8 cellular contexts compared by ENCODE assay signal in the genomic region with DNA sequence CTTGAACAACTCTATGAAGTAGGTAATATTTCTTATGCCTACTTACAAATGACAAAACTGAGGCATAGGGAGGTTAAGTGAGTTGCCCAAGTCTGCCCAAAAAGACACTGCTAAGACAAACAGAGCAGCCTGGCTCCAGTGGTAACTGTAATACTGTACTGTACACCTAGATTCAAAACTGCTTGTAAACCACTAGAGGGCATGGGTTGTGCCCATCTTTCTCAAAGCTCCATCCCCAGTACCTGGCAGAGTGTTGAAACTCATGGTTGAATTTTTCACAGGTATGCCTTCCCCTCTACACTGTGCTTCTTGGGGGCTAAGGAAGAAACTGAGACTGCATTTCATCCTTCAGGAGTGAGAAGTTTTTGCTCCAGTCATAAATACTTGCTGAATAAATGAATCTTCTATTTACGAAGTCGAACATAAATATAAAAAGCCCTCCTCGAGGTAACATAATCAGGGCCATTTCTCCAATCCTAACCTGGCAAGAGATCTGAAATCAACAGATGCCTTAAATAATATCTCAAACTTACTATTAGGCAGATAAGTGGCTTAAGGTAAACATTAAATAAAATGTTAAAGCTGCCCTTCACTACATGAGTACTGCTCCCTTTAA. TPM values are rescaled to one million over a fixed set of nuclear protein-coding genes. Genes with fewer than 3 reads are reported as not detected.
DNase-seq lines count a peak whose midpoint lies in the region; ATAC-seq, FAIRE-seq and TF ChIP-seq lines count a peak whose summit lies in the region.

No MANE protein-coding gene starts in this region.

- BruUV-seq in HepG2 (replicated peaks; lab: Mats Ljungman, UMichigan) = no TSS peak

- peak; percentile 78 for FAIRE-seq in HepG2 (lab: Jason Lieb, UNC)

- intact Hi-C loops in HepG2 (cut with micrococcal nuclease; ENCODE audit: unreplicated experiment) = loop anchor here (1.0 to 5.0 kb wide), 4 partner anchors 35 to 300 kb away; partner anchors contain the start of gene VAPA

- no peak for TF ChIP-seq EP300 in HepG2 (IDR thresholded peaks at IDR 0.05; ENCODE audit: low read depth in 2 of 2, low read length in 2 of 2)
- no peak for TF ChIP-seq EP300 in HepG2 (CRISPR knock-in tag; IDR thresholded peaks at IDR 0.05; ENCODE audit: borderline replicate concordance)

- no peak for TF ChIP-seq POLR2A in HepG2 (IDR thresholded peaks at IDR 0.05; ENCODE audit: insufficient read depth in 1 of 2, low read depth in 2 of 2, low read length in 2 of 2)

- H3K9me3 Mint-ChIP-seq in T-helper 2 cell treated with Interferon-gamma antibody and Interleukin-4, amounts not matched to agents 5 μg/mL and 100 μg/mL, for 36 hours = no peaks in the 10 kb centered on the region

- WGBS in HepG2 (ENCODE audit: low lambda C conversion rate) = 74% methylated on average over 3 of the region's 3 CpGs

- peak; percentile 33; the same call in 1 of the 2 replicates for TF ChIP-seq RAD21 in HepG2 (CRISPR knock-in tag; IDR thresholded peaks at IDR 0.05)

- no peak overlapping the region for H2AFZ ChIP-seq in HepG2 (ENCODE audit: low read length)

- peaks cover 62% of the 10 kb centered on the region for H3K79me2 ChIP-seq in HepG2 (ENCODE audit: insufficient read depth, low read length)

- H3K9ac ChIP-seq in HepG2 (ENCODE audit: insufficient read depth, low read depth, low read length) = peak overlapping the region; percentile 87; the same call in 1 of the 2 replicates

- peak overlapping the region; percentile 67 for H3K4me2 ChIP-seq in HepG2 (ENCODE audit: low read depth, low read length)

- DNase-seq in Daoy (ENCODE audit: low read depth) = peak; percentile 28
- DNase-seq in NCI-H146 treated with DMSO at 0.1 percent for 48 hours (lab: John Stamatoyannopoulos, UW; ENCODE audit: unreplicated experiment) = peak; percentile 52
- no peak for DNase-seq in T-helper 2 cell treated with Interferon-gamma antibody and Interleukin-4, amounts not matched to agents 5 μg/mL and 100 μg/mL, for 36 hours (ENCODE audit: low spot score)
- peak; percentile 70 for DNase-seq in choroid plexus epithelial cell (ENCODE audit: low read depth)
- DNase-seq in HepG2 (ENCODE audit: low spot score) = peak; percentile 66
- DNase-seq in stimulated activated naive CD8-positive, alpha-beta T cell treated with anti-CD3 and anti-CD28 coated beads, Interleukin-15, Interleukin-2, amounts not matched to agents 100 U/mL and 50 U/mL, for 24 hours = peak; percentile 12
- DNase-seq in COLO829 (ENCODE audit: low spot score) = no peak

- no peaks in the 10 kb centered on the region for H3K9me3 ChIP-seq in HEK293 (ENCODE audit: control insufficient read depth, insufficient read depth, low read depth, low read length)
- no peaks in the 10 kb centered on the region for H3K9me3 ChIP-seq in HepG2 (ENCODE audit: low read length)

- in situ Hi-C loops in HepG2 (cut with HindIII; ENCODE audit: extremely low pct_ligation_motif_present, low pct_unique_long_range_greater_than_20kb) = loop anchor here (10.0 kb wide), 1 partner anchor 62 kb away; no protein-coding TSS in a partner anchor

- peak; percentile 69 for ATAC-seq in HepG2
- ATAC-seq in stimulated activated naive CD8-positive, alpha-beta T cell treated with anti-CD3 and anti-CD28 coated beads, Interleukin-15, Interleukin-2, amounts not matched to agents 100 U/mL and 50 U/mL, for 24 hours = peak; percentile 60

- H3K4me1 Mint-ChIP-seq in T-helper 2 cell treated with Interferon-gamma antibody and Interleukin-4, amounts not matched to agents 5 μg/mL and 100 μg/mL, for 36 hours (ENCODE audit: low read depth) = peaks cover 49% of the 10 kb centered on the region

- H3K36me3 ChIP-seq in HEK293 (ENCODE audit: control insufficient read depth in 2 of 2, insufficient read depth in 1 of 2, low read length in 2 of 2) (peaks cover 4 to 15% of the 10 kb centered on the region in 2 experiments), HepG2 (replicated peaks in 1 of 2; ENCODE audit: control insufficient read depth in 1 of 2, insufficient read depth in 2 of 2, low read length in 2 of 2) (peaks cover 2 to 8% of the 10 kb centered on the region in 2 experiments; a peak in 3 of 5 replicates)

- peaks cover 13% of the 10 kb centered on the region for H3K36me3 Mint-ChIP-seq in T-helper 2 cell treated with Interferon-gamma antibody and Interleukin-4, amounts not matched to agents 5 μg/mL and 100 μg/mL, for 36 hours (ENCODE audit: low read depth)

- H3K27ac ChIP-seq in HEK293 (ENCODE audit: extremely low read depth, low read depth, low read length) (no peak overlapping the region), HepG2 (ENCODE audit: extremely low read length, insufficient read depth, low read length) (no peak overlapping the region)

- peaks cover 5% of the 10 kb centered on the region; the same call in 1 of the 2 replicates for H4K20me1 ChIP-seq in HepG2 (ENCODE audit: insufficient read depth, low read length)

- H3K4me1 ChIP-seq in HEK293 (ENCODE audit: control insufficient read depth, insufficient read depth, low read length) = peaks cover 12% of the 10 kb centered on the region
- H3K4me1 ChIP-seq in HepG2 (ENCODE audit: insufficient read depth, low read length) = peaks cover 80% of the 10 kb centered on the region

- H3K27me3 Mint-ChIP-seq in T-helper 2 cell treated with Interferon-gamma antibody and Interleukin-4, amounts not matched to agents 5 μg/mL and 100 μg/mL, for 36 hours (ENCODE audit: low read depth) = peaks cover 24% of the 10 kb centered on the region

- TF ChIP-seq CTCF in HEK293 (tag by site-specific recombination; IDR thresholded peaks at IDR 0.05) = peak; percentile 60; the same call in 1 of the 2 replicates
- peak; percentile 81 for TF ChIP-seq CTCF in choroid plexus epithelial cell (conservative IDR thresholded peaks at IDR 0.05; ENCODE audit: low read depth, low read length)
- peak; percentile 78 for TF ChIP-seq CTCF in HepG2 (CRISPR knock-in tag; IDR thresholded peaks at IDR 0.05)

- H3K27me3 ChIP-seq in HepG2 (ENCODE audit: control insufficient read depth in 1 of 2, insufficient read depth in 2 of 2, low read length in 2 of 2) = no peaks in the 10 kb centered on the region

- H3K4me3 ChIP-seq in HEK293 (ENCODE audit: low read depth, low read length) = peak overlapping the region; percentile 72
- peak overlapping the region; percentile 82 for H3K4me3 ChIP-seq in choroid plexus epithelial cell (ENCODE audit: low read depth, low read length)
- peak overlapping the region; percentile 93 to 99 (median 94); a peak in 5 of 6 replicates for H3K4me3 ChIP-seq in HepG2 (replicated peaks in 1 of 3; ENCODE audit: insufficient read depth in 1 of 3, low read depth in 2 of 3, low read length in 3 of 3)

- POLR2A ChIA-PET in HEK293 (lab: Yijun Ruan, JAX) (interaction anchor here (0.6 to 1.0 kb wide), 2 partner anchors 37 to 201 kb away, joined by 3 read pairs; no protein-coding TSS in a partner anchor), HepG2 (lab: Yijun Ruan, JAX) (interaction anchor here (0.9 to 1.3 kb wide), 4 partner anchors 12 to 301 kb away, joined by 3 to 4 read pairs (median 3); partner anchors contain the start of gene VAPA)

- CTCF ChIA-PET in HEK293 (lab: Yijun Ruan, JAX) (interaction anchor here (0.6 to 1.7 kb wide), 19 partner anchors 9 to 348 kb away, joined by 3 to 11 read pairs (median 4); no protein-coding TSS in a partner anchor), HepG2 (lab: Yijun Ruan, JAX; ENCODE audit: low intra/inter-chr PET ratio, low total read pairs) (interaction anchor here (1.1 kb wide), 1 partner anchor 37 kb away, joined by 3 read pairs; no protein-coding TSS in a partner anchor)

- H3K4me3 Mint-ChIP-seq in T-helper 2 cell treated with Interferon-gamma antibody and Interleukin-4, amounts not matched to agents 5 μg/mL and 100 μg/mL, for 36 hours = peak overlapping the region; percentile 94

- H3K27ac Mint-ChIP-seq in T-helper 2 cell treated with Interferon-gamma antibody and Interleukin-4, amounts not matched to agents 5 μg/mL and 100 μg/mL, for 36 hours = no peak overlapping the region

TF ChIP-seq in HEK293, 187 proteins besides CTCF, POLR2A, EP300 and RAD21 (continues in another document):
- no peak for TF ChIP-seq ZNF561 (tag by site-specific recombination; IDR thresholded peaks at IDR 0.05; ENCODE audit: borderline replicate concordance)
- peak; percentile 26; the same call in 1 of the 2 replicates for TF ChIP-seq ZFP37 (tag by site-specific recombination; IDR thresholded peaks at IDR 0.05)

TF ChIP-seq in HepG2, 621 proteins besides CTCF, POLR2A, EP300 and RAD21 (continues in another document):
- TF ChIP-seq ZNF136 (CRISPR knock-in tag; IDR thresholded peaks at IDR 0.05; ENCODE audit: low read depth) = no peak
- TF ChIP-seq FOXK1 (CRISPR knock-in tag; IDR thresholded peaks at IDR 0.05; ENCODE audit: borderline replicate concordance, low read depth) = peak; percentile 18; the same call in 1 of the 2 replicates
- TF ChIP-seq SMC3 (IDR thresholded peaks at IDR 0.05; ENCODE audit: low read length) = peak; percentile 83
- peak; percentile 35; the same call in 1 of the 2 replicates for TF ChIP-seq IRF2 (CRISPR knock-in tag; IDR thresholded peaks at IDR 0.05)
- TF ChIP-seq FOXA3 (CRISPR knock-in tag; IDR thresholded peaks at IDR 0.05) = peak; percentile 51

RNA-seq across cellular contexts. Expression of gene PPP4R1, which starts 2.0 kb away (rescaled TPM):
- total RNA-seq in Daoy (2014; rRNA removed; shearing (Covaris generic)) = 31.0 and 43.8 TPM in 2 replicates
- total RNA-seq in HepG2 (2016; rRNA removed; fragmentation: Illumina TruSeq; extraction: Trizol) = 66.5 and 84.6 TPM in 2 replicates
- 144 and 170 TPM in 2 replicates for total RNA-seq in HepG2 (2016; cell fraction: cytosol; rRNA removed; fragmentation: Illumina TruSeq; extraction: Trizol; ENCODE audit: low read depth)
- total RNA-seq in HepG2 (2016; cell fraction: insoluble cytoplasmic fraction; rRNA removed; fragmentation: Illumina TruSeq; extraction: Trizol) = 69.2 and 85.3 TPM in 2 replicates
- 85.0 and 109 TPM in 2 replicates for total RNA-seq in HepG2 (2016; cell fraction: membrane; rRNA removed; fragmentation: Illumina TruSeq; extraction: Trizol)
- 69.1 and 76.3 TPM in 2 replicates for total RNA-seq in HepG2 (2016; cell fraction: nucleus; rRNA removed; fragmentation: Illumina TruSeq; extraction: Trizol)
- 67.2 and 72.4 TPM in 2 replicates for polyA plus RNA-seq in HepG2 (2011; rRNA removed)
- polyA plus RNA-seq in HepG2 (2011; cell fraction: cytosol; rRNA removed) = 55.0 and 59.0 TPM in 2 replicates
- polyA plus RNA-seq in HepG2 (2011; cell fraction: nucleus; rRNA removed) = 76.7 and 84.0 TPM in 2 replicates
- 35.3 and 48.1 TPM in 2 replicates for polyA plus RNA-seq in HepG2 (2012)
- polyA plus RNA-seq in HepG2 (2016; cell fraction: cytosol; fragmentation: Illumina TruSeq; extraction: Trizol; ENCODE audit: low read depth) = 6.3 and 6.5 TPM in 2 replicates
- 50.5 and 52.3 TPM in 2 replicates for polyA plus RNA-seq in HepG2 (2016; cell fraction: insoluble cytoplasmic fraction; fragmentation: Illumina TruSeq; extraction: Trizol; ENCODE audit: low read depth)
- 18.9 and 22.6 TPM in 2 replicates for polyA plus RNA-seq in HepG2 (2016; cell fraction: membrane; fragmentation: Illumina TruSeq; extraction: Trizol; ENCODE audit: low read depth)
- polyA plus RNA-seq in HepG2 (2016; cell fraction: nucleus; fragmentation: Illumina TruSeq; extraction: Trizol; ENCODE audit: insufficient read depth, low read depth) = 68.2 and 72.2 TPM in 2 replicates
- 122 and 149 TPM in 2 replicates for polyA minus RNA-seq in HepG2 (2011; rRNA and poly(A)+ RNA removed; ENCODE audit: low replicate concordance)
- 33.5 and 74.3 TPM in 2 replicates for polyA minus RNA-seq in HepG2 (2011; cell fraction: cytosol; rRNA and poly(A)+ RNA removed)
- 130 and 145 TPM in 2 replicates for polyA minus RNA-seq in HepG2 (2011; cell fraction: nucleus; rRNA and poly(A)+ RNA removed)

Comparison
In these comparisons a context has a peak if more than half of its experiments do, and no peak if none do; other contexts are left out.
1. DNase-seq: peak in Daoy (single experiment), NCI-H146 treated with DMSO at 0.1 percent for 48 hours (single experiment), choroid plexus epithelial cell (single experiment), HepG2 (single experiment) and stimulated activated naive CD8-positive, alpha-beta T cell treated with anti-CD3 and anti-CD28 coated beads, Interleukin-15, Interleukin-2, amounts not matched to agents 100 U/mL and 50 U/mL, for 24 hours (single experiment); none in T-helper 2 cell treated with Interferon-gamma antibody and Interleukin-4, amounts not matched to agents 5 μg/mL and 100 μg/mL, for 36 hours (single experiment) and COLO829 (single experiment).
2. Peak in every context shown above with its lines, with median percentiles within 50 percentile points of each other: H3K4me3 ChIP-seq and CTCF ChIP-seq.